27 cellular contexts compared by ENCODE assay signal in genomic region chr17:8797621-8798175, GRCh38. TPM values are rescaled to one million over a fixed set of nuclear protein-coding genes. Genes with fewer than 3 reads are reported as not detected.
"Had no signal": no experiment of that assay in that cellular context is flagged by ENCODE, and none has a peak within 500 bp of the region (broad histone marks: within the 10 kb centered on the region; RNA-seq: fewer than 3 reads in every experiment).

No MANE protein-coding gene starts in this region.

- H2AFZ ChIP-seq: neural progenitor cell, parathyroid adenoma had no signal

- H3K27ac Mint-ChIP-seq: immature natural killer cell; memory B cell; natural killer cell treated with Interleukin-12 subunit alpha and Interleukin-12 subunit beta and Interleukin-15 and Interleukin-18, amount 100 ng/mL, for 72 hours; neural progenitor cell had no signal

- H3K4me3 Mint-ChIP-seq: immature natural killer cell; memory B cell; natural killer cell treated with Interleukin-12 subunit alpha and Interleukin-12 subunit beta and Interleukin-15 and Interleukin-18, amount 100 ng/mL, for 72 hours; neural progenitor cell had no signal

- H3K4me1 Mint-ChIP-seq: immature natural killer cell had no signal

- DNase-seq: effector CD8-positive, alpha-beta T cell; esophagus squamous epithelium; foreskin fibroblast; immature natural killer cell; left cardiac atrium; left ventricle myocardium inferior; lower lobe of right lung; midbrain; occipital lobe; psoas muscle; retina; sigmoid colon; stimulated activated CD4-positive, alpha-beta T cell treated with anti-CD3 and anti-CD28 coated beads, Interleukin-2, amount 100 ng/mL, for 24 hours; stimulated activated naive CD4-positive, alpha-beta T cell treated with Interleukin-2 at 50 U/mL for 16 hours; trophoblast cell had no signal

- H3K4me3 ChIP-seq: esophagus squamous epithelium, gastroesophageal sphincter, left ventricle myocardium inferior, lower lobe of right lung, neural progenitor cell, psoas muscle, sigmoid colon, skin epidermis had no signal

- H3K36me3 Mint-ChIP-seq: immature natural killer cell; natural killer cell treated with Interleukin-12 subunit alpha and Interleukin-12 subunit beta and Interleukin-15 and Interleukin-18, amount 100 ng/mL, for 72 hours; neural progenitor cell had no signal

- H3K36me3 ChIP-seq: esophagus squamous epithelium, gastroesophageal sphincter, left ventricle myocardium inferior, lower lobe of right lung, neural progenitor cell, sigmoid colon had no signal

- H3K79me2 ChIP-seq: parathyroid adenoma had no signal

- H3K4me1 ChIP-seq: lower lobe of right lung, neural progenitor cell, psoas muscle had no signal

- H3K27ac ChIP-seq: epithelial cell of prostate, esophagus squamous epithelium, gastroesophageal sphincter, left ventricle myocardium inferior, lower lobe of right lung, neural progenitor cell, parathyroid adenoma, psoas muscle, sigmoid colon, skin epidermis had no signal

- ATAC-seq: gastroesophageal sphincter; left cardiac atrium; lower lobe of right lung; natural killer cell treated with Interleukin-12 subunit alpha and Interleukin-12 subunit beta and Interleukin-15 and Interleukin-18, amount 100 ng/mL, for 72 hours; psoas muscle had no signal

- H3K9me3 Mint-ChIP-seq: memory B cell; natural killer cell treated with Interleukin-12 subunit alpha and Interleukin-12 subunit beta and Interleukin-15 and Interleukin-18, amount 100 ng/mL, for 72 hours; neural progenitor cell had no signal

- FAIRE-seq: colon, endometrium, keratinocyte, urothelium cell line had no signal

- H3K9me3 ChIP-seq: esophagus squamous epithelium, gastroesophageal sphincter, left ventricle myocardium inferior, lower lobe of right lung, psoas muscle, sigmoid colon had no signal

- H3K9ac ChIP-seq: neural progenitor cell, parathyroid adenoma had no signal

- H3K27me3 Mint-ChIP-seq: memory B cell had no signal

RNA-seq across cellular contexts. Expression of gene MFSD6L, which starts 1.5 kb away (rescaled TPM):
- total RNA-seq: dermis microvascular lymphatic vessel endothelial cell, left cardiac atrium, left ventricle myocardium inferior, psoas muscle, sigmoid colon had no signal
- polyA plus RNA-seq: immature natural killer cell, keratinocyte, psoas muscle had no signal

RNA-seq across cellular contexts. Expression of gene SPDYE4, which starts 39.4 kb away (rescaled TPM):
- total RNA-seq: dermis microvascular lymphatic vessel endothelial cell; esophagus squamous epithelium; gastroesophageal sphincter; left cardiac atrium; left ventricle myocardium inferior; lower lobe of right lung; natural killer cell treated with Interleukin-12 subunit alpha and Interleukin-12 subunit beta and Interleukin-15 and Interleukin-18, amount 100 ng/mL, for 72 hours; occipital lobe; psoas muscle; sigmoid colon had no signal
- polyA plus RNA-seq: immature natural killer cell, keratinocyte, psoas muscle, sigmoid colon had no signal

RNA-seq across cellular contexts. Expression of gene CCDC42, which starts 53.1 kb away (rescaled TPM):
- total RNA-seq: dermis microvascular lymphatic vessel endothelial cell; esophagus squamous epithelium; gastroesophageal sphincter; left cardiac atrium; left ventricle myocardium inferior; lower lobe of right lung; natural killer cell treated with Interleukin-12 subunit alpha and Interleukin-12 subunit beta and Interleukin-15 and Interleukin-18, amount 100 ng/mL, for 72 hours; occipital lobe; psoas muscle; sigmoid colon had no signal
- polyA plus RNA-seq: immature natural killer cell, keratinocyte, psoas muscle had no signal
